23 cellular contexts compared by ENCODE assay signal in genomic region chr10:83816942-83817341, GRCh38.
DNase-seq lines count a peak whose midpoint lies in the region; ATAC-seq and TF ChIP-seq lines count a peak whose summit lies in the region.
"Had no signal": no experiment of that assay in that cellular context is flagged by ENCODE, and none has a peak within 500 bp of the region (broad histone marks: within the 10 kb centered on the region; RNA-seq: fewer than 3 reads in every experiment).

No MANE protein-coding gene starts in this region.

- no peak overlapping the region for H3K4me2 ChIP-seq in trophoblast cell (ENCODE audit: low read length)

- no peak overlapping the region for H3K18ac ChIP-seq in trophoblast cell (ENCODE audit: low read length)

- no peak overlapping the region for H4K12ac ChIP-seq in trophoblast cell (ENCODE audit: low read depth, low read length)

- H4K91ac ChIP-seq in trophoblast cell (ENCODE audit: low read depth, low read length): no peak overlapping the region

- no peak for TF ChIP-seq CTCF in tibial artery (IDR thresholded peaks at IDR 0.05)

- intact Hi-C loops in tibial artery (cut with DNase I; ENCODE audit: low total_unique reads): no loop called here

- no peak overlapping the region for H4K8ac ChIP-seq in trophoblast cell (ENCODE audit: low read depth, low read length)

- no peak overlapping the region for H3K14ac ChIP-seq in trophoblast cell (ENCODE audit: low read length)

- H3K36me3 ChIP-seq in trophoblast cell (ENCODE audit: control insufficient read depth in 1 of 2, insufficient read depth in 2 of 2, low read length in 2 of 2) (no peaks in the 10 kb centered on the region), tibial artery (no peaks in the 10 kb centered on the region)
- H3K36me3 ChIP-seq: tibial nerve had no signal

- no peak overlapping the region for H2AFZ ChIP-seq in trophoblast cell (ENCODE audit: insufficient read depth, low read length, poor library complexity)

- H3K79me2 ChIP-seq in trophoblast cell (ENCODE audit: control insufficient read depth, insufficient read depth, low read length, poor library complexity): no peaks in the 10 kb centered on the region

- H3K4me3 ChIP-seq in trophoblast cell (ENCODE audit: low read depth, low read length) (no peak overlapping the region), tibial artery (no peak overlapping the region)
- H3K4me3 ChIP-seq: lung, tibial nerve had no signal

- ATAC-seq in GM18498 (IDR thresholded peaks at IDR 0.05; ENCODE audit: unreplicated experiment): peak; percentile 90
- peak; percentile 94 for ATAC-seq in GM19351 (IDR thresholded peaks at IDR 0.05; ENCODE audit: unreplicated experiment)
- peak; percentile 82 for ATAC-seq in HG02870 (IDR thresholded peaks at IDR 0.05; ENCODE audit: unreplicated experiment)
- ATAC-seq in HG03565 (IDR thresholded peaks at IDR 0.05; ENCODE audit: unreplicated experiment): peak; percentile 81
- ATAC-seq in SK-N-SH treated with all-trans-retinoic acid at 6 μM for 48 hours: no peak
- ATAC-seq: activated naive CD4-positive, alpha-beta T cell treated with anti-CD3 and anti-CD28 coated beads, Interleukin-2, amount 50 U/mL, for 72 hours; HCT116; PC-3; stimulated activated naive CD8-positive, alpha-beta T cell treated with anti-CD3 and anti-CD28 coated beads, Interleukin-15, Interleukin-2, amounts not matched to agents 100 U/mL and 50 U/mL, for 24 hours had no signal

- no peaks in the 10 kb centered on the region for H3K79me1 ChIP-seq in trophoblast cell (ENCODE audit: low read length)

- no peak overlapping the region for H2BK12ac ChIP-seq in trophoblast cell (ENCODE audit: low read length)

- H3K27ac ChIP-seq in trophoblast cell (ENCODE audit: low read depth, low read length): no peak overlapping the region
- no peak overlapping the region for H3K27ac ChIP-seq in tibial artery
- H3K27ac ChIP-seq: tibial nerve had no signal

- no peak overlapping the region for H2BK5ac ChIP-seq in trophoblast cell (ENCODE audit: low read depth, low read length, poor library complexity)

- H3K23ac ChIP-seq in trophoblast cell (ENCODE audit: low read length): no peak overlapping the region

- H3K27me3 ChIP-seq in trophoblast cell (ENCODE audit: insufficient read depth, low read length): no peaks in the 10 kb centered on the region
- no peaks in the 10 kb centered on the region for H3K27me3 ChIP-seq in tibial artery
- H3K27me3 ChIP-seq: tibial nerve had no signal

- H3K4me1 ChIP-seq in trophoblast cell (ENCODE audit: control insufficient read depth in 1 of 2, insufficient read depth in 2 of 2, low read length in 2 of 2) (no peaks in the 10 kb centered on the region), tibial artery (peaks cover 0 to 8% (median 0%) of the 10 kb centered on the region in 4 donors)
- H3K4me1 ChIP-seq: tibial nerve had no signal

- H2AK5ac ChIP-seq in trophoblast cell (ENCODE audit: low read length): no peak overlapping the region

- H3K9ac ChIP-seq in trophoblast cell (ENCODE audit: low read length): no peak overlapping the region

- H3K9me3 ChIP-seq in trophoblast cell (ENCODE audit: insufficient read depth, low read depth, low read length): no peaks in the 10 kb centered on the region
- H3K9me3 ChIP-seq in tibial artery: no peaks in the 10 kb centered on the region
- H3K9me3 ChIP-seq: tibial nerve had no signal

- H2BK120ac ChIP-seq in trophoblast cell (ENCODE audit: insufficient read depth, low read length, poor library complexity): no peak overlapping the region

- DNase-seq in trophoblast cell (no peak), tibial artery (no peak)
- DNase-seq in stimulated activated naive CD4-positive, alpha-beta T cell treated with Interleukin-2 at 50 U/mL for 16 hours (lab: John Stamatoyannopoulos, UW): no peak
- DNase-seq: activated CD4-positive, alpha-beta T cell treated with anti-CD3 and anti-CD28 coated beads for 48 hours; erythroblast; kidney; NCI-H1436 treated with DMSO at 0.1 percent for 48 hours; NCI-H2171; NCI-H526; PC-3; SHP77; small intestine; stimulated activated naive CD8-positive, alpha-beta T cell treated with anti-CD3 and anti-CD28 coated beads, Interleukin-15, Interleukin-2, amounts not matched to agents 100 U/mL and 50 U/mL, for 24 hours; T-helper 1 cell had no signal

- H3K4ac ChIP-seq in trophoblast cell (ENCODE audit: low read depth, low read length): no peak overlapping the region

- WGBS in trophoblast cell (ENCODE audit: extremely low coverage, insufficient coverage, insufficient read length): no CpG with 5 or more reads among the region's 2 CpGs

TF ChIP-seq in SK-N-SH treated with all-trans-retinoic acid at 6 μM for 48 hours, 23 proteins besides CTCF, POLR2A, EP300 and RAD21:
- no peak for TF ChIP-seq ARNTL (CRISPR knock-in tag; IDR thresholded peaks at IDR 0.05; ENCODE audit: borderline replicate concordance, low read depth)
- TF ChIP-seq GLIS3 (CRISPR knock-in tag; IDR thresholded peaks at IDR 0.05): no peak
